9 cellular contexts compared by ENCODE assay signal in the genomic region with DNA sequence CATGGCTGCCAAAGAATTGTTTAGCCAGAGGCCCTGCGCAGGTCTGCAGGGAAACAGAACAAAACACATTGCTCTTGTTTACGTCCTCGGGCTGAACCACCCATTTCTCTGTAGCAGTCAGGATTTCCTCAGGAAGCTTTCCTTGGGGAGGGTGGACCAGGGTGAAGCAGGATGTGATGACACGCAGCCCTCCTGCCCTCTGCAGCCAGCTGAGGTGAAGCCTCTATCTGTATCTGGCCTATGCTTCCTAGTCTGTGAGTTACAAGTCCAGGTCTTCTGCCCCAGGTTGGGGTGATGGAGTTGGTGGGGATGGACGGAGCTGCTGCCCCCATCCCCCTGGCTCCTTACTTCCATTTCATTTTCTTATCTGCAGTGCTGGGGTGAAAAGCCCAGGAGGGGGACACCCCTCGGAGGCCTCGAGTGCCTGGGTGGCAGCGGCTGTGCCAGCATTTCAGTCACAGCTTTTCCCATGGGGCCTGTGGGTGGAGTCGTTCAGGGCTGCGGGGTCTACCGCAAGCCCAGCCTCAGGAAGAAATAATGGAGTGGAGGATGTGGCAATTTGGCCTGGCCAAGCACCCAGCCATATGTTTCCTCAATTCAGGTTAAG. TPM values are rescaled to one million over a fixed set of nuclear protein-coding genes. Genes with fewer than 3 reads are reported as not detected.
DNase-seq lines count a peak whose midpoint lies in the region; ATAC-seq and TF ChIP-seq lines count a peak whose summit lies in the region.
"Had no signal": no experiment of that assay in that cellular context is flagged by ENCODE, and none has a peak within 500 bp of the region (broad histone marks: within the 10 kb centered on the region; RNA-seq: fewer than 3 reads in every experiment).

No MANE protein-coding gene starts in this region.

- H3K27ac ChIP-seq in esophagus (ENCODE audit: low read depth in 2 of 2, low read length in 1 of 2) (peak overlapping the region; percentile 36 to 65), ovary (no peak overlapping the region)

- intact Hi-C loops in ovary (cut with DNase I), result no loop called here

- DNase-seq in GM03348 (ENCODE audit: low spot score) (peak; percentile 30), NCI-H2171 treated with DMSO at 0.1 percent for 48 hours (lab: John Stamatoyannopoulos, UW) (peak; percentile 59), ovary (peak in 3 of 5 donors; percentile 24 to 43 (median 40)), NCI-H510A (lab: John Stamatoyannopoulos, UW) (no peak), OCI-M1 (lab: John Stamatoyannopoulos, UW) (no peak)
- DNase-seq in activated CD4-positive, alpha-beta T cell treated with anti-CD3 and anti-CD28 coated beads, Interleukin-2, amount 50 U/mL, for 48 hours, result no peak

- no peak for ATAC-seq in HG02973 (IDR thresholded peaks at IDR 0.05; ENCODE audit: unreplicated experiment)
- ATAC-seq: left colon had no signal

- WGBS in esophagus, 2 donors, result 45 to 50% methylated on average over 11 of the region's 11 CpGs
- 64 to 69% (median 66%) methylated on average over 11 of the region's 11 CpGs for WGBS in ovary, 3 donors

- H3K4me1 ChIP-seq in esophagus (ENCODE audit: control insufficient read depth in 2 of 2, insufficient read depth in 2 of 2, low read length in 1 of 2), result peaks cover 8 to 12% of the 10 kb centered on the region in 2 donors
- H3K4me1 ChIP-seq in ovary (ENCODE audit: insufficient read depth), result peaks cover 2% of the 10 kb centered on the region

- no peak overlapping the region for H3K4me3 ChIP-seq in esophagus (ENCODE audit: low read depth in 1 of 2, low read length in 2 of 2)
- H3K4me3 ChIP-seq in ovary, result no peak overlapping the region

- H3K27me3 ChIP-seq in esophagus (ENCODE audit: control insufficient read depth in 1 of 2, insufficient read depth in 2 of 2, low read length in 2 of 2) (no peaks in the 10 kb centered on the region), ovary (no peaks in the 10 kb centered on the region)

- H3K9me3 ChIP-seq in esophagus (ENCODE audit: control insufficient read depth in 2 of 2, insufficient read depth in 1 of 2, low read depth in 1 of 2, low read length in 1 of 2), result no peaks in the 10 kb centered on the region
- no peaks in the 10 kb centered on the region for H3K9me3 ChIP-seq in ovary

- TF ChIP-seq POLR2A in ovary (IDR thresholded peaks at IDR 0.05), result no peak

- no peak for TF ChIP-seq CTCF in ovary (IDR thresholded peaks at IDR 0.05)

- TF ChIP-seq EP300 in ovary (IDR thresholded peaks at IDR 0.05), result no peak

- H3K36me3 ChIP-seq in esophagus (ENCODE audit: control insufficient read depth in 2 of 2, insufficient read depth in 2 of 2, low read length in 1 of 2) (no peaks in the 10 kb centered on the region), ovary (no peaks in the 10 kb centered on the region)

RNA-seq across cellular contexts. Expression of gene SASH1, which starts 24.9 kb away (rescaled TPM):
- polyA plus RNA-seq in esophagus, result 10 to 100 TPM; 29.6 to 59.0 TPM
- 10 to 100 TPM in 6 of 7 donors, 1 to 10 TPM in 1; 8.9 to 35.2 (median 18.2) TPM for total RNA-seq in ovary
- polyA plus RNA-seq in ovary, result 10 to 100 TPM in 1 of 2 donors, 1 to 10 TPM in 1; 8.6 to 18.3 TPM

Comparison
In these comparisons a context has a peak if more than half of its experiments do, and no peak if none do; other contexts are left out.
1. DNase-seq: peak in GM03348 (single experiment), NCI-H2171 treated with DMSO at 0.1 percent for 48 hours (single experiment) and ovary (3 of 5); none in NCI-H510A (single experiment), OCI-M1 (single experiment) and activated CD4-positive, alpha-beta T cell treated with anti-CD3 and anti-CD28 coated beads, Interleukin-2, amount 50 U/mL, for 48 hours (0 of 2).
2. H3K27ac ChIP-seq: peak in esophagus (2 of 2); none in ovary (0 of 2).